In genomic region chr5:12615141-12615820, GRCh38 we compare ENCODE assay signal across 1 cellular context.
TF ChIP-seq lines count a peak whose summit lies in the region.

No MANE protein-coding gene starts in this region.

TF ChIP-seq in K562, 482 proteins besides CTCF, POLR2A, EP300 and RAD21 (continued from another document and continues in another):
- no peak for TF ChIP-seq HMGXB4 (CRISPR knock-in tag; IDR thresholded peaks at IDR 0.05)
- TF ChIP-seq ZNF778 (CRISPR knock-in tag; IDR thresholded peaks at IDR 0.05), result no peak
- no peak for TF ChIP-seq BRD4 (IDR thresholded peaks at IDR 0.05)
- TF ChIP-seq PURB (CRISPR knock-in tag; IDR thresholded peaks at IDR 0.05; ENCODE audit: low read depth), result no peak
- peak; percentile 55; the same call in 1 of the 2 replicates for TF ChIP-seq MAFK (IDR thresholded peaks at IDR 0.05; ENCODE audit: low read length)
- TF ChIP-seq ZEB2 (IDR thresholded peaks at IDR 0.05), result no peak
- TF ChIP-seq FOXJ3 (CRISPR knock-in tag; IDR thresholded peaks at IDR 0.05), result no peak
- no peak for TF ChIP-seq E2F1 (CRISPR knock-in tag; IDR thresholded peaks at IDR 0.05)
- 0 out of 2 replicates have a peak, but pooled peaks have one; percentile 20 for TF ChIP-seq ZNF384 (IDR thresholded peaks at IDR 0.05; ENCODE audit: low read depth, low read length)
- no peak for TF ChIP-seq IRF2 (CRISPR knock-in tag; IDR thresholded peaks at IDR 0.05)
- peak; percentile 78 for TF ChIP-seq MTA2 (IDR thresholded peaks at IDR 0.05; ENCODE audit: low read depth)
- peak; percentile 37 for TF ChIP-seq TBP (optimal IDR thresholded peaks at IDR 0.05; ENCODE audit: low read depth, low read length)
- 0 out of 2 replicates have a peak, but pooled peaks have one; percentile 8 for TF ChIP-seq ZBTB33 (CRISPR knock-in tag; IDR thresholded peaks at IDR 0.05)
- TF ChIP-seq KAT8 (IDR thresholded peaks at IDR 0.05; ENCODE audit: low read depth), result no peak
- TF ChIP-seq MAZ (CRISPR knock-in tag; conservative IDR thresholded peaks at IDR 0.05 in 1 of 2, IDR thresholded peaks at IDR 0.05 in 1 of 2), result peak; percentile 35 to 57; a peak in 2 of 4 replicates
- no peak for TF ChIP-seq CBX1 (IDR thresholded peaks at IDR 0.05; ENCODE audit: low read depth)
- TF ChIP-seq, protein P1, sequence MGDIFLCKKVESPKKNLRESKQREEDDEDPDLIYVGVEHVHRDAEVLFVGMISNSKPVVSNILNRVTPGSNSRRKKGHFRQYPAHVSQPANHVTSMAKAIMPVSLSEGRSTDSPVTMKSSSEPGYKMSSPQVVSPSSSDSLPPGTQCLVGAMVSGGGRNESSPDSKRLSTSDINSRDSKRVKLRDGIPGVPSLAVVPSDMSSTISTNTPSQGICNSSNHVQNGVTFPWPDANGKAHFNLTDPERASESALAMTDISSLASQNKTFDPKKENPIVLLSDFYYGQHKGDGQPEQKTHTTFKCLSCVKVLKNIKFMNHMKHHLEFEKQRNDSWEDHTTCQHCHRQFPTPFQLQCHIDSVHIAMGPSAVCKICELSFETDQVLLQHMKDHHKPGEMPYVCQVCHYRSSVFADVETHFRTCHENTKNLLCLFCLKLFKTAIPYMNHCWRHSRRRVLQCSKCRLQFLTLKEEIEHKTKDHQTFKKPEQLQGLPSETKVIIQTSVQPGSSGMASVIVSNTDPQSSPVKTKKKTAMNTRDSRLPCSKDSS (IDR thresholded peaks at IDR 0.05; ENCODE audit: low read depth, partially characterized antibody), result no peak
- TF ChIP-seq MBD2 (IDR thresholded peaks at IDR 0.05; ENCODE audit: borderline replicate concordance, low read depth), result no peak
- no peak for TF ChIP-seq MTF1 (CRISPR knock-in tag; IDR thresholded peaks at IDR 0.05; ENCODE audit: borderline replicate concordance)
- TF ChIP-seq MIER1 (IDR thresholded peaks at IDR 0.05; ENCODE audit: low read depth), result no peak
- no peak for TF ChIP-seq BDP1 (IDR thresholded peaks at IDR 0.05; ENCODE audit: insufficient read depth, insufficient read length)
- peak; percentile 54 to 70; a peak in 3 of 4 replicates for TF ChIP-seq TRIM24 (IDR thresholded peaks at IDR 0.05)
- no peak for TF ChIP-seq KDM4B (IDR thresholded peaks at IDR 0.05; ENCODE audit: borderline replicate concordance in 2 of 2, low read depth in 1 of 2)
- TF ChIP-seq DIDO1 (tag; IDR thresholded peaks at IDR 0.05; ENCODE audit: low read depth), result no peak
- TF ChIP-seq GABPB1 (CRISPR knock-in tag; IDR thresholded peaks at IDR 0.05), result no peak
- no peak; the same call in 1 of the 2 replicates for TF ChIP-seq NFIC (IDR thresholded peaks at IDR 0.05)
- TF ChIP-seq WHSC1 (IDR thresholded peaks at IDR 0.05; ENCODE audit: low read length), result no peak
- no peak for TF ChIP-seq YY1 (IDR thresholded peaks at IDR 0.05; ENCODE audit: borderline replicate concordance in 1 of 3, control insufficient read depth in 1 of 3, extremely low read depth in 1 of 3, insufficient read depth in 3 of 3, insufficient read length in 1 of 3, insufficient replicate concordance in 2 of 3, low read depth in 1 of 3, low read length in 2 of 3)
- TF ChIP-seq SMARCA5 (IDR thresholded peaks at IDR 0.05), result no peak
- no peak for TF ChIP-seq ESRRB (CRISPR knock-in tag; IDR thresholded peaks at IDR 0.05; ENCODE audit: borderline replicate concordance)
- no peak for TF ChIP-seq SP1 (CRISPR knock-in tag; IDR thresholded peaks at IDR 0.05)
- TF ChIP-seq, protein P2, sequence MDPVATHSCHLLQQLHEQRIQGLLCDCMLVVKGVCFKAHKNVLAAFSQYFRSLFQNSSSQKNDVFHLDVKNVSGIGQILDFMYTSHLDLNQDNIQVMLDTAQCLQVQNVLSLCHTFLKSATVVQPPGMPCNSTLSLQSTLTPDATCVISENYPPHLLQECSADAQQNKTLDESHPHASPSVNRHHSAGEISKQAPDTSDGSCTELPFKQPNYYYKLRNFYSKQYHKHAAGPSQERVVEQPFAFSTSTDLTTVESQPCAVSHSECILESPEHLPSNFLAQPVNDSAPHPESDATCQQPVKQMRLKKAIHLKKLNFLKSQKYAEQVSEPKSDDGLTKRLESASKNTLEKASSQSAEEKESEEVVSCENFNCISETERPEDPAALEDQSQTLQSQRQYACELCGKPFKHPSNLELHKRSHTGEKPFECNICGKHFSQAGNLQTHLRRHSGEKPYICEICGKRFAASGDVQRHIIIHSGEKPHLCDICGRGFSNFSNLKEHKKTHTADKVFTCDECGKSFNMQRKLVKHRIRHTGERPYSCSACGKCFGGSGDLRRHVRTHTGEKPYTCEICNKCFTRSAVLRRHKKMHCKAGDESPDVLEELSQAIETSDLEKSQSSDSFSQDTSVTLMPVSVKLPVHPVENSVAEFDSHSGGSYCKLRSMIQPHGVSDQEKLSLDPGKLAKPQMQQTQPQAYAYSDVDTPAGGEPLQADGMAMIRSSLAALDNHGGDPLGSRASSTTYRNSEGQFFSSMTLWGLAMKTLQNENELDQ (CRISPR knock-in tag; IDR thresholded peaks at IDR 0.05; ENCODE audit: borderline replicate concordance), result no peak
- no peak for TF ChIP-seq ATF1 (CRISPR knock-in tag; IDR thresholded peaks at IDR 0.05)
- peak; percentile 74 for TF ChIP-seq ATF1 (tag; IDR thresholded peaks at IDR 0.05)
- TF ChIP-seq MAFF (IDR thresholded peaks at IDR 0.05; ENCODE audit: low read length), result peak; percentile 7; the same call in 1 of the 2 replicates
- TF ChIP-seq UBTF (IDR thresholded peaks at IDR 0.05; ENCODE audit: borderline replicate concordance in 1 of 2, low read depth in 2 of 2, low read length in 2 of 2), result no peak
- TF ChIP-seq ZKSCAN3 (CRISPR knock-in tag; IDR thresholded peaks at IDR 0.05), result no peak
- TF ChIP-seq GTF2E2 (tag; IDR thresholded peaks at IDR 0.05), result 0 out of 2 replicates have a peak, but pooled peaks have one; percentile 38
- no peak for TF ChIP-seq NCOA4 (IDR thresholded peaks at IDR 0.05; ENCODE audit: partially characterized antibody)
- TF ChIP-seq, protein P3, sequence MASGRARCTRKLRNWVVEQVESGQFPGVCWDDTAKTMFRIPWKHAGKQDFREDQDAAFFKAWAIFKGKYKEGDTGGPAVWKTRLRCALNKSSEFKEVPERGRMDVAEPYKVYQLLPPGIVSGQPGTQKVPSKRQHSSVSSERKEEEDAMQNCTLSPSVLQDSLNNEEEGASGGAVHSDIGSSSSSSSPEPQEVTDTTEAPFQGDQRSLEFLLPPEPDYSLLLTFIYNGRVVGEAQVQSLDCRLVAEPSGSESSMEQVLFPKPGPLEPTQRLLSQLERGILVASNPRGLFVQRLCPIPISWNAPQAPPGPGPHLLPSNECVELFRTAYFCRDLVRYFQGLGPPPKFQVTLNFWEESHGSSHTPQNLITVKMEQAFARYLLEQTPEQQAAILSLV (tag; IDR thresholded peaks at IDR 0.05), result no peak
- no peak for TF ChIP-seq IFI16 (CRISPR knock-in tag; IDR thresholded peaks at IDR 0.05)
- no peak for TF ChIP-seq ZNF445 (CRISPR knock-in tag; IDR thresholded peaks at IDR 0.05; ENCODE audit: low read depth)
- TF ChIP-seq SP2 (IDR thresholded peaks at IDR 0.05; ENCODE audit: extremely low read depth, low read depth, low read length, poor library complexity, severe bottlenecking), result no peak
- TF ChIP-seq, protein P4, sequence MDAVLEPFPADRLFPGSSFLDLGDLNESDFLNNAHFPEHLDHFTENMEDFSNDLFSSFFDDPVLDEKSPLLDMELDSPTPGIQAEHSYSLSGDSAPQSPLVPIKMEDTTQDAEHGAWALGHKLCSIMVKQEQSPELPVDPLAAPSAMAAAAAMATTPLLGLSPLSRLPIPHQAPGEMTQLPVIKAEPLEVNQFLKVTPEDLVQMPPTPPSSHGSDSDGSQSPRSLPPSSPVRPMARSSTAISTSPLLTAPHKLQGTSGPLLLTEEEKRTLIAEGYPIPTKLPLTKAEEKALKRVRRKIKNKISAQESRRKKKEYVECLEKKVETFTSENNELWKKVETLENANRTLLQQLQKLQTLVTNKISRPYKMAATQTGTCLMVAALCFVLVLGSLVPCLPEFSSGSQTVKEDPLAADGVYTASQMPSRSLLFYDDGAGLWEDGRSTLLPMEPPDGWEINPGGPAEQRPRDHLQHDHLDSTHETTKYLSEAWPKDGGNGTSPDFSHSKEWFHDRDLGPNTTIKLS (IDR thresholded peaks at IDR 0.05; ENCODE audit: borderline replicate concordance, low read depth), result no peak
- 0 out of 2 replicates have a peak, but pooled peaks have one; percentile 48 for TF ChIP-seq ZNF79 (CRISPR knock-in tag; IDR thresholded peaks at IDR 0.05; ENCODE audit: low read depth)
- TF ChIP-seq ZKSCAN8 (CRISPR knock-in tag; IDR thresholded peaks at IDR 0.05), result no peak
- no peak for TF ChIP-seq TAF9B (IDR thresholded peaks at IDR 0.05; ENCODE audit: partially characterized antibody)
- peak in 1 of 2 experiments; percentile 52; a peak in 1 of 4 replicates for TF ChIP-seq HDAC1 (IDR thresholded peaks at IDR 0.05)
- TF ChIP-seq SNIP1 (IDR thresholded peaks at IDR 0.05; ENCODE audit: low read depth), result no peak
- TF ChIP-seq, protein P5, sequence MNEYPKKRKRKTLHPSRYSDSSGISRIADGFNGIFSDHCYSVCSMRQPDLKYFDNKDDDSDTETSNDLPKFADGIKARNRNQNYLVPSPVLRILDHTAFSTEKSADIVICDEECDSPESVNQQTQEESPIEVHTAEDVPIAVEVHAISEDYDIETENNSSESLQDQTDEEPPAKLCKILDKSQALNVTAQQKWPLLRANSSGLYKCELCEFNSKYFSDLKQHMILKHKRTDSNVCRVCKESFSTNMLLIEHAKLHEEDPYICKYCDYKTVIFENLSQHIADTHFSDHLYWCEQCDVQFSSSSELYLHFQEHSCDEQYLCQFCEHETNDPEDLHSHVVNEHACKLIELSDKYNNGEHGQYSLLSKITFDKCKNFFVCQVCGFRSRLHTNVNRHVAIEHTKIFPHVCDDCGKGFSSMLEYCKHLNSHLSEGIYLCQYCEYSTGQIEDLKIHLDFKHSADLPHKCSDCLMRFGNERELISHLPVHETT (CRISPR knock-in tag; conservative IDR thresholded peaks at IDR 0.05 in 1 of 2, IDR thresholded peaks at IDR 0.05 in 1 of 2), result no peak
- no peak for TF ChIP-seq CTCFL (IDR thresholded peaks at IDR 0.05; ENCODE audit: borderline replicate concordance, insufficient read depth, low read depth, low read length, poor library complexity, severe bottlenecking)
- TF ChIP-seq CREBBP (IDR thresholded peaks at IDR 0.05; ENCODE audit: low read depth, low read length), result no peak
